Comparison of ENCODE assay signal across 22 cellular contexts in genomic region chr5:158378931-158379330, GRCh38.
"Had no signal": no experiment of that assay in that cellular context is flagged by ENCODE, and none has a peak within 500 bp of the region (broad histone marks: within the 10 kb centered on the region; RNA-seq: fewer than 3 reads in every experiment).

No MANE protein-coding gene starts in this region.

- H3K9me3 ChIP-seq: colonic mucosa, lower lobe of right lung, right lobe of liver, thyroid gland had no signal

- H3K27ac ChIP-seq: colonic mucosa, epithelial cell of prostate, gastrocnemius medialis, lower lobe of right lung, parathyroid adenoma, right lobe of liver, thyroid gland had no signal

- H3K36me3 ChIP-seq: colonic mucosa, gastrocnemius medialis, lower lobe of right lung, right lobe of liver, thyroid gland had no signal

- ATAC-seq: esophagus mucosa; gastrocnemius medialis; left ventricle myocardium superior; lower lobe of right lung; natural killer cell; right lobe of liver; stimulated activated naive CD8-positive, alpha-beta T cell treated with anti-CD3 and anti-CD28 coated beads, Interleukin-15, amount 100 ng/mL, for 72 hours had no signal

- DNase-seq: colonic mucosa; effector CD8-positive, alpha-beta T cell; endodermal cell; foreskin fibroblast; gastrocnemius medialis; head of caudate nucleus; left ventricle myocardium superior; lower lobe of right lung; natural killer cell; right lobe of liver; stimulated activated CD4-positive, alpha-beta T cell treated with anti-CD3 and anti-CD28 coated beads, Interleukin-12 subunit alpha, Interleukin-12 subunit beta, amount 100 ng/mL, for 4 hours; stimulated activated CD4-positive, alpha-beta T cell treated with anti-CD3 and anti-CD28 coated beads, Interleukin-1b, Interleukin-23, amount 100 ng/mL, for 48 hours; stimulated activated CD4-positive, alpha-beta T cell treated with anti-CD3 and anti-CD28 coated beads, Interleukin-4, amount 100 ng/mL, for 1 hour; stimulated activated CD8-positive, alpha-beta memory T cell treated with anti-CD3 and anti-CD28 coated beads, Interleukin-4, amount 100 ng/mL, for 48 hours; stimulated activated naive CD4-positive, alpha-beta T cell; stimulated activated naive CD8-positive, alpha-beta T cell treated with anti-CD3 and anti-CD28 coated beads, Interleukin-15, amount 100 ng/mL, for 72 hours; thyroid gland; trophoblast cell had no signal

- H3K4me3 ChIP-seq: colonic mucosa, gastrocnemius medialis, lower lobe of right lung, right lobe of liver, smooth muscle cell, thyroid gland had no signal

- H3K27me3 ChIP-seq: colonic mucosa, gastrocnemius medialis, right lobe of liver, thyroid gland had no signal

- H3K4me1 ChIP-seq: colonic mucosa, gastrocnemius medialis, parathyroid adenoma had no signal
